ENCODE assay signal across 3 cellular contexts in the genomic region with DNA sequence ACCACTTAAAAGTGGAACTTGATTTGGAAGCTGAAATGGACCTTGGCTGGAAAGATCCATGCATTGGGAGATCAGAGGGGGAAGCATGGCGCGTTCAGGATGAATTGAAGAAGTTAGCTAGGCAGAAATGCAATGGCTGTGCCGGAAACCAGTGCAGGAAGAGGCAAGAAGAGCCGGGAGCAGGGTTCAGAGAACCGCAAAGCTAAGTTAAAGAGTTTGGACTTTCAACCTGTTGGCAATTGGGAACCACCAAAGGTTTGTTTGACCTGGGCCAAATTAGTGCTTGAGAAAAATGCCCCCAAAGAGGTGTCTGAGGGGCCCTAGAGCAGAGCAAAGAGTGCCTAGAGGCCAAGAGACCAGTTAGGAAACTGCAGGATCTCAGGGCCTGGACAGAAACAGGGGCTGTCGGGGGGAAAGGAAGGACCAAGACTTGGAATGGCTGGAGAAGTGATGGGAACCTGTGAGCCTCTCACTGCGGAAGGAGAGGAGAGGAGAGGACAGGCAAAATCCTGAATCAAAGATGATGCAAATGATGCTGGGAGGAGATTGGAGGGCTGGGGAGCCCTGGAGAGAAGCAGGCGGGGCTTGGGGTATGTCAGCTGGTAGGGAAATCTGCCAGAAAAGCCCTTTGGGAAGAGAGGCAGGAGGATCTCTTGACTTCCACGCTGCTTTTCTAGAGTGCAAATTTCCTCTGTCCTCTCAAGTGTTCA.
A peak's percentile ranks its signal among the peaks of the same experiment; 100 is the strongest.
TF ChIP-seq lines count a peak whose summit lies in the region.

No MANE protein-coding gene starts in this region.

TF ChIP-seq in liver, 16 proteins besides CTCF, POLR2A, EP300 and RAD21:
- TF ChIP-seq HNF4G (IDR thresholded peaks at IDR 0.05) (no peak), HNF4A (conservative IDR thresholded peaks at IDR 0.05) (peak; percentile 11 to 21)

TF ChIP-seq in HepG2, 621 proteins besides CTCF, POLR2A, EP300 and RAD21:
- TF ChIP-seq TMF1 (CRISPR knock-in tag; IDR thresholded peaks at IDR 0.05; ENCODE audit: low read depth) (no peak), ZNF878 (CRISPR knock-in tag; IDR thresholded peaks at IDR 0.05) (no peak), REL (CRISPR knock-in tag; conservative IDR thresholded peaks at IDR 0.05) (no peak), NFRKB (IDR thresholded peaks at IDR 0.05) (no peak), HNRNPUL1 (IDR thresholded peaks at IDR 0.05; ENCODE audit: low read depth, low read length) (no peak), ZNF660 (CRISPR knock-in tag; IDR thresholded peaks at IDR 0.05; ENCODE audit: borderline replicate concordance, low read depth) (no peak), ZNF572 (CRISPR knock-in tag; IDR thresholded peaks at IDR 0.05) (no peak), ELF1 (CRISPR knock-in tag; IDR thresholded peaks at IDR 0.05) (no peak), TOPORS (CRISPR knock-in tag; IDR thresholded peaks at IDR 0.05) (no peak), YEATS4 (CRISPR knock-in tag; IDR thresholded peaks at IDR 0.05; ENCODE audit: borderline replicate concordance) (no peak), ZNF737 (CRISPR knock-in tag; IDR thresholded peaks at IDR 0.05; ENCODE audit: borderline replicate concordance) (no peak), ZNF724P (CRISPR knock-in tag; IDR thresholded peaks at IDR 0.05; ENCODE audit: borderline replicate concordance) (no peak), THAP11 (CRISPR knock-in tag; IDR thresholded peaks at IDR 0.05) (no peak), ZNF780A (CRISPR knock-in tag; IDR thresholded peaks at IDR 0.05) (no peak), KDM5B (CRISPR knock-in tag; IDR thresholded peaks at IDR 0.05; ENCODE audit: borderline replicate concordance) (no peak), ZSCAN30 (CRISPR knock-in tag; IDR thresholded peaks at IDR 0.05) (no peak)
- TF ChIP-seq, protein P1, sequence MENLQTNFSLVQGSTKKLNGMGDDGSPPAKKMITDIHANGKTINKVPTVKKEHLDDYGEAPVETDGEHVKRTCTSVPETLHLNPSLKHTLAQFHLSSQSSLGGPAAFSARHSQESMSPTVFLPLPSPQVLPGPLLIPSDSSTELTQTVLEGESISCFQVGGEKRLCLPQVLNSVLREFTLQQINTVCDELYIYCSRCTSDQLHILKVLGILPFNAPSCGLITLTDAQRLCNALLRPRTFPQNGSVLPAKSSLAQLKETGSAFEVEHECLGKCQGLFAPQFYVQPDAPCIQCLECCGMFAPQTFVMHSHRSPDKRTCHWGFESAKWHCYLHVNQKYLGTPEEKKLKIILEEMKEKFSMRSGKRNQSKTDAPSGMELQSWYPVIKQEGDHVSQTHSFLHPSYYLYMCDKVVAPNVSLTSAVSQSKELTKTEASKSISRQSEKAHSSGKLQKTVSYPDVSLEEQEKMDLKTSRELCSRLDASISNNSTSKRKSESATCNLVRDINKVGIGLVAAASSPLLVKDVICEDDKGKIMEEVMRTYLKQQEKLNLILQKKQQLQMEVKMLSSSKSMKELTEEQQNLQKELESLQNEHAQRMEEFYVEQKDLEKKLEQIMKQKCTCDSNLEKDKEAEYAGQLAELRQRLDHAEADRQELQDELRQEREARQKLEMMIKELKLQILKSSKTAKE (CRISPR knock-in tag; IDR thresholded peaks at IDR 0.05; ENCODE audit: borderline replicate concordance), result no peak
- TF ChIP-seq, protein P2, sequence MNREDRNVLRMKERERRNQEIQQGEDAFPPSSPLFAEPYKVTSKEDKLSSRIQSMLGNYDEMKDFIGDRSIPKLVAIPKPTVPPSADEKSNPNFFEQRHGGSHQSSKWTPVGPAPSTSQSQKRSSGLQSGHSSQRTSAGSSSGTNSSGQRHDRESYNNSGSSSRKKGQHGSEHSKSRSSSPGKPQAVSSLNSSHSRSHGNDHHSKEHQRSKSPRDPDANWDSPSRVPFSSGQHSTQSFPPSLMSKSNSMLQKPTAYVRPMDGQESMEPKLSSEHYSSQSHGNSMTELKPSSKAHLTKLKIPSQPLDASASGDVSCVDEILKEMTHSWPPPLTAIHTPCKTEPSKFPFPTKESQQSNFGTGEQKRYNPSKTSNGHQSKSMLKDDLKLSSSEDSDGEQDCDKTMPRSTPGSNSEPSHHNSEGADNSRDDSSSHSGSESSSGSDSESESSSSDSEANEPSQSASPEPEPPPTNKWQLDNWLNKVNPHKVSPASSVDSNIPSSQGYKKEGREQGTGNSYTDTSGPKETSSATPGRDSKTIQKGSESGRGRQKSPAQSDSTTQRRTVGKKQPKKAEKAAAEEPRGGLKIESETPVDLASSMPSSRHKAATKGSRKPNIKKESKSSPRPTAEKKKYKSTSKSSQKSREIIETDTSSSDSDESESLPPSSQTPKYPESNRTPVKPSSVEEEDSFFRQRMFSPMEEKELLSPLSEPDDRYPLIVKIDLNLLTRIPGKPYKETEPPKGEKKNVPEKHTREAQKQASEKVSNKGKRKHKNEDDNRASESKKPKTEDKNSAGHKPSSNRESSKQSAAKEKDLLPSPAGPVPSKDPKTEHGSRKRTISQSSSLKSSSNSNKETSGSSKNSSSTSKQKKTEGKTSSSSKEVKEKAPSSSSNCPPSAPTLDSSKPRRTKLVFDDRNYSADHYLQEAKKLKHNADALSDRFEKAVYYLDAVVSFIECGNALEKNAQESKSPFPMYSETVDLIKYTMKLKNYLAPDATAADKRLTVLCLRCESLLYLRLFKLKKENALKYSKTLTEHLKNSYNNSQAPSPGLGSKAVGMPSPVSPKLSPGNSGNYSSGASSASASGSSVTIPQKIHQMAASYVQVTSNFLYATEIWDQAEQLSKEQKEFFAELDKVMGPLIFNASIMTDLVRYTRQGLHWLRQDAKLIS (CRISPR knock-in tag; IDR thresholded peaks at IDR 0.05), result no peak

TF ChIP-seq in GM23338, 12 proteins besides CTCF, POLR2A, EP300 and RAD21:
- TF ChIP-seq, protein P3, sequence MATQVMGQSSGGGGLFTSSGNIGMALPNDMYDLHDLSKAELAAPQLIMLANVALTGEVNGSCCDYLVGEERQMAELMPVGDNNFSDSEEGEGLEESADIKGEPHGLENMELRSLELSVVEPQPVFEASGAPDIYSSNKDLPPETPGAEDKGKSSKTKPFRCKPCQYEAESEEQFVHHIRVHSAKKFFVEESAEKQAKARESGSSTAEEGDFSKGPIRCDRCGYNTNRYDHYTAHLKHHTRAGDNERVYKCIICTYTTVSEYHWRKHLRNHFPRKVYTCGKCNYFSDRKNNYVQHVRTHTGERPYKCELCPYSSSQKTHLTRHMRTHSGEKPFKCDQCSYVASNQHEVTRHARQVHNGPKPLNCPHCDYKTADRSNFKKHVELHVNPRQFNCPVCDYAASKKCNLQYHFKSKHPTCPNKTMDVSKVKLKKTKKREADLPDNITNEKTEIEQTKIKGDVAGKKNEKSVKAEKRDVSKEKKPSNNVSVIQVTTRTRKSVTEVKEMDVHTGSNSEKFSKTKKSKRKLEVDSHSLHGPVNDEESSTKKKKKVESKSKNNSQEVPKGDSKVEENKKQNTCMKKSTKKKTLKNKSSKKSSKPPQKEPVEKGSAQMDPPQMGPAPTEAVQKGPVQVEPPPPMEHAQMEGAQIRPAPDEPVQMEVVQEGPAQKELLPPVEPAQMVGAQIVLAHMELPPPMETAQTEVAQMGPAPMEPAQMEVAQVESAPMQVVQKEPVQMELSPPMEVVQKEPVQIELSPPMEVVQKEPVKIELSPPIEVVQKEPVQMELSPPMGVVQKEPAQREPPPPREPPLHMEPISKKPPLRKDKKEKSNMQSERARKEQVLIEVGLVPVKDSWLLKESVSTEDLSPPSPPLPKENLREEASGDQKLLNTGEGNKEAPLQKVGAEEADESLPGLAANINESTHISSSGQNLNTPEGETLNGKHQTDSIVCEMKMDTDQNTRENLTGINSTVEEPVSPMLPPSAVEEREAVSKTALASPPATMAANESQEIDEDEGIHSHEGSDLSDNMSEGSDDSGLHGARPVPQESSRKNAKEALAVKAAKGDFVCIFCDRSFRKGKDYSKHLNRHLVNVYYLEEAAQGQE (IDR thresholded peaks at IDR 0.05; ENCODE audit: unreplicated experiment), result no peak
- TF ChIP-seq ZNF331 (CRISPR knock-in tag; IDR thresholded peaks at IDR 0.05; ENCODE audit: low read depth) (no peak), CREB1 (CRISPR knock-in tag; IDR thresholded peaks at IDR 0.05; ENCODE audit: low read depth) (no peak), POLR2AphosphoS5 (IDR thresholded peaks at IDR 0.05; ENCODE audit: low read depth) (no peak), EZH2 (IDR thresholded peaks at IDR 0.05; ENCODE audit: low read depth, unreplicated experiment) (no peak), NANOG (IDR thresholded peaks at IDR 0.05; ENCODE audit: borderline replicate concordance) (no peak), EZH2phosphoT487 (IDR thresholded peaks at IDR 0.05; ENCODE audit: unreplicated experiment) (no peak), ZNF114 (CRISPR knock-in tag; IDR thresholded peaks at IDR 0.05) (no peak), STAT1 (IDR thresholded peaks at IDR 0.05; ENCODE audit: unreplicated experiment) (no peak), JUNB (IDR thresholded peaks at IDR 0.05; ENCODE audit: unreplicated experiment) (no peak)
- TF ChIP-seq, protein P4, sequence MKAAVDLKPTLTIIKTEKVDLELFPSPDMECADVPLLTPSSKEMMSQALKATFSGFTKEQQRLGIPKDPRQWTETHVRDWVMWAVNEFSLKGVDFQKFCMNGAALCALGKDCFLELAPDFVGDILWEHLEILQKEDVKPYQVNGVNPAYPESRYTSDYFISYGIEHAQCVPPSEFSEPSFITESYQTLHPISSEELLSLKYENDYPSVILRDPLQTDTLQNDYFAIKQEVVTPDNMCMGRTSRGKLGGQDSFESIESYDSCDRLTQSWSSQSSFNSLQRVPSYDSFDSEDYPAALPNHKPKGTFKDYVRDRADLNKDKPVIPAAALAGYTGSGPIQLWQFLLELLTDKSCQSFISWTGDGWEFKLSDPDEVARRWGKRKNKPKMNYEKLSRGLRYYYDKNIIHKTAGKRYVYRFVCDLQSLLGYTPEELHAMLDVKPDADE (IDR thresholded peaks at IDR 0.05), result no peak
- TF ChIP-seq, protein P5, sequence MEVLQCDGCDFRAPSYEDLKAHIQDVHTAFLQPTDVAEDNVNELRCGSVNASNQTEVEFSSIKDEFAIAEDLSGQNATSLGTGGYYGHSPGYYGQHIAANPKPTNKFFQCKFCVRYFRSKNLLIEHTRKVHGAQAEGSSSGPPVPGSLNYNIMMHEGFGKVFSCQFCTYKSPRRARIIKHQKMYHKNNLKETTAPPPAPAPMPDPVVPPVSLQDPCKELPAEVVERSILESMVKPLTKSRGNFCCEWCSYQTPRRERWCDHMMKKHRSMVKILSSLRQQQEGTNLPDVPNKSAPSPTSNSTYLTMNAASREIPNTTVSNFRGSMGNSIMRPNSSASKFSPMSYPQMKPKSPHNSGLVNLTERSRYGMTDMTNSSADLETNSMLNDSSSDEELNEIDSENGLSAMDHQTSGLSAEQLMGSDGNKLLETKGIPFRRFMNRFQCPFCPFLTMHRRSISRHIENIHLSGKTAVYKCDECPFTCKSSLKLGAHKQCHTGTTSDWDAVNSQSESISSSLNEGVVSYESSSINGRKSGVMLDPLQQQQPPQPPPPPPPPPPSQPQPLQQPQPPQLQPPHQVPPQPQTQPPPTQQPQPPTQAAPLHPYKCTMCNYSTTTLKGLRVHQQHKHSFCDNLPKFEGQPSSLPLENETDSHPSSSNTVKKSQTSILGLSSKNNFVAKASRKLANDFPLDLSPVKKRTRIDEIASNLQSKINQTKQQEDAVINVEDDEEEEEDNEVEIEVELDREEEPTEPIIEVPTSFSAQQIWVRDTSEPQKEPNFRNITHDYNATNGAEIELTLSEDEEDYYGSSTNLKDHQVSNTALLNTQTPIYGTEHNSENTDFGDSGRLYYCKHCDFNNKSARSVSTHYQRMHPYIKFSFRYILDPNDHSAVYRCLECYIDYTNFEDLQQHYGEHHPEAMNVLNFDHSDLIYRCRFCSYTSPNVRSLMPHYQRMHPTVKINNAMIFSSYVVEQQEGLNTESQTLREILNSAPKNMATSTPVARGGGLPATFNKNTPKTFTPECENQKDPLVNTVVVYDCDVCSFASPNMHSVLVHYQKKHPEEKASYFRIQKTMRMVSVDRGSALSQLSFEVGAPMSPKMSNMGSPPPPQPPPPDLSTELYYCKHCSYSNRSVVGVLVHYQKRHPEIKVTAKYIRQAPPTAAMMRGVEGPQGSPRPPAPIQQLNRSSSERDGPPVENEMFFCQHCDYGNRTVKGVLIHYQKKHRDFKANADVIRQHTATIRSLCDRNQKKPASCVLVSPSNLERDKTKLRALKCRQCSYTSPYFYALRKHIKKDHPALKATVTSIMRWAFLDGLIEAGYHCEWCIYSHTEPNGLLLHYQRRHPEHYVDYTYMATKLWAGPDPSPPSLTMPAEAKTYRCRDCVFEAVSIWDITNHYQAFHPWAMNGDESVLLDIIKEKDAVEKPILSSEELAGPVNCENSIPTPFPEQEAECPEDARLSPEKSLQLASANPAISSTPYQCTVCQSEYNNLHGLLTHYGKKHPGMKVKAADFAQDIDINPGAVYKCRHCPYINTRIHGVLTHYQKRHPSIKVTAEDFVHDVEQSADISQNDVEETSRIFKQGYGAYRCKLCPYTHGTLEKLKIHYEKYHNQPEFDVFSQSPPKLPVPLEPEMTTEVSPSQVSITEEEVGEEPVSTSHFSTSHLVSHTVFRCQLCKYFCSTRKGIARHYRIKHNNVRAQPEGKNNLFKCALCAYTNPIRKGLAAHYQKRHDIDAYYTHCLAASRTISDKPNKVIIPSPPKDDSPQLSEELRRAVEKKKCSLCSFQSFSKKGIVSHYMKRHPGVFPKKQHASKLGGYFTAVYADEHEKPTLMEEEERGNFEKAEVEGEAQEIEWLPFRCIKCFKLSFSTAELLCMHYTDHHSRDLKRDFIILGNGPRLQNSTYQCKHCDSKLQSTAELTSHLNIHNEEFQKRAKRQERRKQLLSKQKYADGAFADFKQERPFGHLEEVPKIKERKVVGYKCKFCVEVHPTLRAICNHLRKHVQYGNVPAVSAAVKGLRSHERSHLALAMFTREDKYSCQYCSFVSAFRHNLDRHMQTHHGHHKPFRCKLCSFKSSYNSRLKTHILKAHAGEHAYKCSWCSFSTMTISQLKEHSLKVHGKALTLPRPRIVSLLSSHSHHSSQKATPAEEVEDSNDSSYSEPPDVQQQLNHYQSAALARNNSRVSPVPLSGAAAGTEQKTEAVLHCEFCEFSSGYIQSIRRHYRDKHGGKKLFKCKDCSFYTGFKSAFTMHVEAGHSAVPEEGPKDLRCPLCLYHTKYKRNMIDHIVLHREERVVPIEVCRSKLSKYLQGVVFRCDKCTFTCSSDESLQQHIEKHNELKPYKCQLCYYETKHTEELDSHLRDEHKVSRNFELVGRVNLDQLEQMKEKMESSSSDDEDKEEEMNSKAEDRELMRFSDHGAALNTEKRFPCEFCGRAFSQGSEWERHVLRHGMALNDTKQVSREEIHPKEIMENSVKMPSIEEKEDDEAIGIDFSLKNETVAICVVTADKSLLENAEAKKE (CRISPR knock-in tag; IDR thresholded peaks at IDR 0.05), result no peak
